27 cellular contexts compared by ENCODE assay signal in the genomic region with DNA sequence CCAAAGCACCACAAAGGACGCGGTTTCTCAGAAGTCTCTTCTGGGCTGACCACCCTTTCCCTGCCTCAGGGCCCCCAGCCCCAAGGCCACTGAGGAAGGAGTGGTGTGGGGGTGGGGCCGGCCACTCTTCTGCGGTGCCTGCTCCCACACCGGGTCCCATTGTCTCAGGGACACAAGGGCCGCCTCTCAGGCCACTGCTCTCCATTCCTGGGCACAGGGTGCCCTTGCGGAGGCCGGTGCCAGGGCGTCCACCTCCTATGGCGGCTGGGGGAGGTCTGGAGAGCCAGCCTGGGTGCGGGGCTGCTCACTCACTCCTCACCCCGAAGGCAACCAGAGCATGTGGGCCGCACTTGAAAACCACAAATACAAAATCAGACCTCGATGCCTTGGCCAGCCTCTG. TPM values are rescaled to one million over a fixed set of nuclear protein-coding genes. Genes with fewer than 3 reads are reported as not detected.
A peak's percentile ranks its signal among the peaks of the same experiment; 100 is the strongest.
DNase-seq lines count a peak whose midpoint lies in the region; ATAC-seq and TF ChIP-seq lines count a peak whose summit lies in the region.
"Had no signal": no experiment of that assay in that cellular context is flagged by ENCODE, and none has a peak within 500 bp of the region (broad histone marks: within the 10 kb centered on the region; RNA-seq: fewer than 3 reads in every experiment).

No MANE protein-coding gene starts in this region.

- H2AK5ac ChIP-seq in neuronal stem cell (ENCODE audit: low read depth, low read length): peak overlapping the region; percentile 77

- DNase-seq in Ammon's horn (ENCODE audit: low spot score): peak; percentile 59
- no peak for DNase-seq in esophagus muscularis mucosa (ENCODE audit: extremely low spot score)
- no peak for DNase-seq in neuronal stem cell (ENCODE audit: low spot score)
- DNase-seq in substantia nigra (lab: John Stamatoyannopoulos, UW): peak in 43 of 49 donors; percentile 29 to 87 (median 62)
- DNase-seq in Kasumi-1 (lab: John Stamatoyannopoulos, UW): no peak
- DNase-seq: AML-193; CD4-positive, CD25-positive, alpha-beta regulatory T cell; COR-L47; DMS 273 treated with DMSO at 0.1 percent for 48 hours; GDM1; H7; HFFc6; MM.1S; NCI-H1092; NCI-H1436 treated with DMSO at 0.1 percent for 48 hours; NCI-H2081; NCI-H748 treated with DMSO at 0.1 percent for 48 hours; NK-92 treated with Interleukin-12 subunit alpha and Interleukin-12 subunit beta, amount 100 ng/mL, for 24 hours; Right ventricle myocardium superior; SK-N-SH had no signal

- TF ChIP-seq EP300 in esophagus muscularis mucosa (IDR thresholded peaks at IDR 0.05): no peak
- TF ChIP-seq EP300 in gastroesophageal sphincter (IDR thresholded peaks at IDR 0.05): no peak

- no peak overlapping the region for H4K8ac ChIP-seq in neuronal stem cell (ENCODE audit: low read depth, low read length)

- no peak overlapping the region for H3K23ac ChIP-seq in neuronal stem cell (ENCODE audit: low read depth, low read length, poor library complexity)

- WGBS in esophagus muscularis mucosa: 96% methylated on average over 3 of the region's 14 CpGs
- no CpG with 5 or more reads among the region's 14 CpGs for WGBS in neuronal stem cell (ENCODE audit: extremely low coverage in 2 of 2, insufficient read length in 2 of 2, insufficient replicate concordance in 1 of 2), 2 donors
- 100% methylated on average over 2 of the region's 14 CpGs; no CpG with 5 or more reads in 1 of the 2 donors for WGBS in gastroesophageal sphincter (ENCODE audit: low coverage in 1 of 2), 2 donors

- H3K4me1 ChIP-seq in esophagus muscularis mucosa: peaks cover 25 to 61% (median 49%) of the 10 kb centered on the region in 4 donors
- peaks cover 0 to 49% of the 10 kb centered on the region in 2 donors for H3K4me1 ChIP-seq in neuronal stem cell (ENCODE audit: control insufficient read depth in 2 of 2, insufficient read depth in 1 of 2, low read depth in 1 of 2, low read length in 2 of 2)
- H3K4me1 ChIP-seq in gastroesophageal sphincter: peaks cover 0 to 38% (median 10%) of the 10 kb centered on the region in 3 donors

- H3K79me1 ChIP-seq in neuronal stem cell (ENCODE audit: low read depth, low read length): no peaks in the 10 kb centered on the region

- peaks cover 0 to 3% (median 0%) of the 10 kb centered on the region in 4 donors for H3K36me3 ChIP-seq in esophagus muscularis mucosa
- no peaks in the 10 kb centered on the region for H3K36me3 ChIP-seq in neuronal stem cell (replicated peaks in 1 of 2; ENCODE audit: control insufficient read depth in 2 of 2, insufficient read depth in 2 of 2, low read length in 2 of 2)
- peaks cover 0 to 11% of the 10 kb centered on the region in 2 donors for H3K36me3 ChIP-seq in gastroesophageal sphincter

- no peak overlapping the region for H4K91ac ChIP-seq in neuronal stem cell (ENCODE audit: low read depth, low read length, poor library complexity)

- intact Hi-C loops in esophagus muscularis mucosa (cut with DNase I): loop anchor here (5.0 kb wide), 1 partner anchor 43 kb away; the partner anchor contains the start of gene PRIMA1

- H3K4ac ChIP-seq in neuronal stem cell (ENCODE audit: low read length): no peak overlapping the region

- no peak overlapping the region for H2BK12ac ChIP-seq in neuronal stem cell (ENCODE audit: low read length)

- H3K14ac ChIP-seq in neuronal stem cell (ENCODE audit: low read length): no peak overlapping the region

- no peak overlapping the region for H2BK120ac ChIP-seq in neuronal stem cell (ENCODE audit: low read depth, low read length)

- peak overlapping the region; percentile 24 for H3K18ac ChIP-seq in neuronal stem cell (ENCODE audit: low read length)

- H3K27ac ChIP-seq in esophagus muscularis mucosa (replicated peaks in 1 of 4): peak overlapping the region; percentile 62 to 73 (median 68)
- H3K27ac ChIP-seq in neuronal stem cell (replicated peaks; ENCODE audit: low read length): no peak overlapping the region
- H3K27ac ChIP-seq in substantia nigra (ENCODE audit: low read depth, low read length, poor library complexity, severe bottlenecking): peak overlapping the region; percentile 90
- H3K27ac ChIP-seq in gastroesophageal sphincter: peak overlapping the region in 2 of 4 donors; percentile 45 to 75
- H3K27ac ChIP-seq: 22Rv1 had no signal

- no peak overlapping the region for H3K9ac ChIP-seq in neuronal stem cell (ENCODE audit: low read depth, low read length, poor library complexity)
- H3K9ac ChIP-seq: SK-N-SH had no signal

- H2BK5ac ChIP-seq in neuronal stem cell (ENCODE audit: low read length): peak overlapping the region; percentile 45

- H3K9me3 ChIP-seq in esophagus muscularis mucosa (no peaks in the 10 kb centered on the region), neuronal stem cell (replicated peaks in 1 of 2; ENCODE audit: control insufficient read depth in 2 of 2, insufficient read depth in 1 of 2, low read depth in 1 of 2, low read length in 2 of 2) (peaks cover 0 to 2% of the 10 kb centered on the region in 2 donors), gastroesophageal sphincter (no peaks in the 10 kb centered on the region)
- H3K9me3 ChIP-seq: SK-N-SH had no signal

- no peak for TF ChIP-seq POLR2A in esophagus muscularis mucosa (IDR thresholded peaks at IDR 0.05; ENCODE audit: low read depth)
- TF ChIP-seq POLR2A in gastroesophageal sphincter (IDR thresholded peaks at IDR 0.05): no peak

- H3K4me2 ChIP-seq in neuronal stem cell (ENCODE audit: insufficient read depth, low read length, poor library complexity, severe bottlenecking): no peak overlapping the region
- H3K4me2 ChIP-seq: SK-N-SH had no signal

- H3K27me3 ChIP-seq in esophagus muscularis mucosa: no peaks in the 10 kb centered on the region
- H3K27me3 ChIP-seq in neuronal stem cell (ENCODE audit: control insufficient read depth in 3 of 3, insufficient read depth in 3 of 3, low read depth in 1 of 3, low read length in 3 of 3): no peaks in the 10 kb centered on the region
- no peaks in the 10 kb centered on the region for H3K27me3 ChIP-seq in gastroesophageal sphincter

- H3K4me3 ChIP-seq in esophagus muscularis mucosa (no peak overlapping the region), neuronal stem cell (ENCODE audit: low read length in 2 of 2) (no peak overlapping the region), gastroesophageal sphincter (no peak overlapping the region)

- no peak for ATAC-seq in HG02571 (IDR thresholded peaks at IDR 0.05; ENCODE audit: unreplicated experiment)
- ATAC-seq in gastroesophageal sphincter: no peak
- ATAC-seq in GM21576 (IDR thresholded peaks at IDR 0.05; ENCODE audit: unreplicated experiment): no peak

- TF ChIP-seq CTCF in esophagus muscularis mucosa (IDR thresholded peaks at IDR 0.05) (no peak), gastroesophageal sphincter (IDR thresholded peaks at IDR 0.05) (no peak)

- peak overlapping the region; percentile 60 for H2BK15ac ChIP-seq in neuronal stem cell (ENCODE audit: low read length)

- no peak overlapping the region for H2AFZ ChIP-seq in neuronal stem cell (ENCODE audit: low read length)

RNA-seq across cellular contexts. Expression of gene PRIMA1, which starts 44.1 kb away (rescaled TPM):
- total RNA-seq in esophagus muscularis mucosa (10 to 100 TPM; 18.7 to 30.9 (median 21.8) TPM), gastroesophageal sphincter (10 to 100 TPM; 14.0 to 28.8 (median 16.4) TPM)
- polyA plus RNA-seq in neuronal stem cell (2013, experiment 1 of 2): 4.4 TPM
- polyA plus RNA-seq in neuronal stem cell (2013, experiment 2 of 2): 4.2 TPM
- total RNA-seq: CD4-positive, CD25-positive, alpha-beta regulatory T cell; HFFc6; LHCN-M2; OCI-LY7 had no signal
- polyA plus RNA-seq: CD4-positive, CD25-positive, alpha-beta regulatory T cell; IgD-negative memory B cell had no signal

Comparison
In these comparisons a context has a peak if more than half of its experiments do, and no peak if none do; other contexts are left out.
1. DNase-seq: peak in Ammon's horn (single experiment) and substantia nigra (43 of 49); none in esophagus muscularis mucosa (single experiment), neuronal stem cell (single experiment) and Kasumi-1 (0 of 2).